Comparison of ENCODE assay signal across 8 cellular contexts in genomic region chr7:31782411-31782991, GRCh38.
A peak's percentile ranks its signal among the peaks of the same experiment; 100 is the strongest.
DNase-seq lines count a peak whose midpoint lies in the region; ATAC-seq and TF ChIP-seq lines count a peak whose summit lies in the region.

No MANE protein-coding gene starts in this region.

- H3K9me3 ChIP-seq in adrenal gland (replicated peaks in 1 of 3) = no peaks in the 10 kb centered on the region

- no peaks in the 10 kb centered on the region for H3K4me1 ChIP-seq in adrenal gland (replicated peaks in 1 of 2)

- H3K27ac ChIP-seq in adrenal gland = no peak overlapping the region
- peak overlapping the region; percentile 14 for H3K27ac ChIP-seq in substantia nigra (ENCODE audit: low read depth, low read length, poor library complexity, severe bottlenecking)

- intact Hi-C loops in adrenal gland (cut with DNase I) = no loop called here

- TF ChIP-seq POLR2A in adrenal gland (IDR thresholded peaks at IDR 0.05) = no peak

- WGBS in adrenal gland, 4 donors = 34 to 40% (median 35%) methylated on average over 7 of the region's 7 CpGs

- DNase-seq in Caki2 (ENCODE audit: low read depth) = peak; percentile 33
- peak; percentile 6 for DNase-seq in NCI-H2196 treated with DMSO at 0.1 percent for 48 hours (lab: John Stamatoyannopoulos, UW; ENCODE audit: unreplicated experiment)
- DNase-seq in adrenal gland = peak in 3 of 7 donors; percentile 14 to 18 (median 15)
- DNase-seq in hepatic stellate cell (ENCODE audit: low spot score) = peak; percentile 44
- DNase-seq in substantia nigra (lab: John Stamatoyannopoulos, UW) = peak in 10 of 49 donors; percentile 0 to 29 (median 13)
- DNase-seq in activated CD4-positive, alpha-beta T cell treated with anti-CD3 and anti-CD28 coated beads, Interleukin-2, amount 50 U/mL, for 1 hour = no peak

- peak; percentile 85 for ATAC-seq in GM18909 (IDR thresholded peaks at IDR 0.05; ENCODE audit: poor library complexity, unreplicated experiment)
- peak; percentile 82 for ATAC-seq in HG03135 (IDR thresholded peaks at IDR 0.05; ENCODE audit: unreplicated experiment)

- peak; percentile 62 to 80 (median 70) for TF ChIP-seq CTCF in adrenal gland (IDR thresholded peaks at IDR 0.05)

- H3K4me3 ChIP-seq in adrenal gland = no peak overlapping the region

- in situ Hi-C loops in Caki2 (cut with HindIII; ENCODE audit: low pct_unique_long_range_greater_than_20kb, low sequenced_read_pairs) = no loop called here

- H3K27me3 ChIP-seq in adrenal gland = no peaks in the 10 kb centered on the region

- H3K36me3 ChIP-seq in adrenal gland (replicated peaks in 1 of 2) = no peaks in the 10 kb centered on the region
